In genomic region chr4:73051625-73052024, GRCh38 we compare ENCODE assay signal across 28 cellular contexts.
"Had no signal": no experiment of that assay in that cellular context is flagged by ENCODE, and none has a peak within 500 bp of the region (broad histone marks: within the 10 kb centered on the region; RNA-seq: fewer than 3 reads in every experiment).

No MANE protein-coding gene starts in this region.

- H3K27me3 ChIP-seq: neutrophil, pancreas, right lobe of liver, sigmoid colon, stomach, thyroid gland, tibial nerve, upper lobe of left lung, vagina had no signal

- H3K4me1 ChIP-seq: pancreas, psoas muscle, right lobe of liver, sigmoid colon, stomach, thyroid gland, vagina had no signal

- FAIRE-seq: pancreas, small intestine, urothelium cell line had no signal

- H3K27ac Mint-ChIP-seq: natural killer cell treated with Interleukin-12 subunit alpha and Interleukin-12 subunit beta and Interleukin-15 and Interleukin-18, amount 100 ng/mL, for 72 hours; nephron progenitor cell; progenitor cell of endocrine pancreas; stimulated activated effector memory CD8-positive, alpha-beta T cell treated with anti-CD3 and anti-CD28 coated beads, Interleukin-12 subunit alpha, Interleukin-12 subunit beta, amount 100 ng/mL, for 72 hours; stimulated activated naive B cell treated with anti-CD40 and anti-IgM and Interleukin-4, amounts not matched to agents 10 μg/mL and 1 μg/mL and 100 μg/mL, for 72 hours; stimulated activated naive CD8-positive, alpha-beta T cell treated with anti-CD3 and anti-CD28 coated beads, Interleukin-15, Interleukin-2, amounts not matched to agents 100 ng/mL and 50 ng/mL, for 24 hours had no signal

- H3K27me3 Mint-ChIP-seq: natural killer cell treated with Interleukin-12 subunit alpha and Interleukin-12 subunit beta and Interleukin-15 and Interleukin-18, amount 100 ng/mL, for 72 hours; progenitor cell of endocrine pancreas; stimulated activated naive B cell treated with anti-CD40 and anti-IgM and Interleukin-4, amounts not matched to agents 10 μg/mL and 1 μg/mL and 100 μg/mL, for 72 hours; stimulated activated naive CD8-positive, alpha-beta T cell treated with anti-CD3 and anti-CD28 coated beads, Interleukin-15, Interleukin-2, amounts not matched to agents 100 ng/mL and 50 ng/mL, for 24 hours had no signal

- H3K9me3 Mint-ChIP-seq: natural killer cell treated with Interleukin-12 subunit alpha and Interleukin-12 subunit beta and Interleukin-15 and Interleukin-18, amount 100 ng/mL, for 72 hours; nephron progenitor cell; neural crest cell; stimulated activated effector memory CD8-positive, alpha-beta T cell treated with anti-CD3 and anti-CD28 coated beads, Interleukin-12 subunit alpha, Interleukin-12 subunit beta, amount 100 ng/mL, for 72 hours; stimulated activated naive B cell treated with anti-CD40 and anti-IgM and Interleukin-4, amounts not matched to agents 10 μg/mL and 1 μg/mL and 100 μg/mL, for 72 hours; stimulated activated naive CD8-positive, alpha-beta T cell treated with anti-CD3 and anti-CD28 coated beads, Interleukin-15, Interleukin-2, amounts not matched to agents 100 ng/mL and 50 ng/mL, for 24 hours had no signal

- H3K4me3 ChIP-seq: pancreas, psoas muscle, right lobe of liver, sigmoid colon, stomach, thoracic aorta, thyroid gland, tibial nerve, upper lobe of left lung, vagina had no signal

- H3K4me3 Mint-ChIP-seq: natural killer cell treated with Interleukin-12 subunit alpha and Interleukin-12 subunit beta and Interleukin-15 and Interleukin-18, amount 100 ng/mL, for 72 hours; nephron progenitor cell; neural crest cell; stimulated activated effector memory CD8-positive, alpha-beta T cell treated with anti-CD3 and anti-CD28 coated beads, Interleukin-12 subunit alpha, Interleukin-12 subunit beta, amount 100 ng/mL, for 72 hours; stimulated activated naive B cell treated with anti-CD40 and anti-IgM and Interleukin-4, amounts not matched to agents 10 μg/mL and 1 μg/mL and 100 μg/mL, for 72 hours; stimulated activated naive CD8-positive, alpha-beta T cell treated with anti-CD3 and anti-CD28 coated beads, Interleukin-15, Interleukin-2, amounts not matched to agents 100 ng/mL and 50 ng/mL, for 24 hours had no signal

- H3K4me1 Mint-ChIP-seq: nephron progenitor cell had no signal

- DNase-seq: nephron progenitor cell; nucleus accumbens; pancreas; psoas muscle; right cardiac atrium; right lobe of liver; sigmoid colon; small intestine; stimulated activated CD4-positive, alpha-beta T cell treated with anti-CD3 and anti-CD28 coated beads, Interleukin-15, amount 100 ng/mL, for 24 hours; stimulated activated CD4-positive, alpha-beta T cell treated with anti-CD3 and anti-CD28 coated beads, Interleukin-2, amount 100 ng/mL, for 24 hours; stimulated activated CD4-positive, alpha-beta T cell treated with anti-CD3 and anti-CD28 coated beads, Interleukin-2, amount 100 ng/mL, for 48 hours; stimulated activated CD4-positive, alpha-beta T cell treated with anti-CD3 and anti-CD28 coated beads, Interleukin-4, amount 100 ng/mL, for 24 hours; stimulated activated naive B cell treated with anti-CD40 and anti-IgM and Interleukin-4, amounts not matched to agents 10 μg/mL and 1 μg/mL and 100 μg/mL, for 72 hours; stimulated activated naive CD4-positive, alpha-beta T cell treated with Interleukin-2 at 50 U/mL for 16 hours; stomach; thyroid gland; trophoblast cell had no signal

- H3K27ac ChIP-seq: neutrophil, pancreas, psoas muscle, right lobe of liver, sigmoid colon, stomach, thoracic aorta, thyroid gland, tibial nerve, upper lobe of left lung, vagina had no signal

- ATAC-seq: natural killer cell treated with Interleukin-12 subunit alpha and Interleukin-12 subunit beta and Interleukin-15 and Interleukin-18, amount 100 ng/mL, for 72 hours; pancreas; psoas muscle; right cardiac atrium; right lobe of liver; stimulated activated effector memory CD8-positive, alpha-beta T cell treated with anti-CD3 and anti-CD28 coated beads, Interleukin-12 subunit alpha, Interleukin-12 subunit beta, amount 100 ng/mL, for 72 hours; stimulated activated naive B cell treated with anti-CD40 and anti-IgM and Interleukin-4, amounts not matched to agents 10 μg/mL and 1 μg/mL and 100 μg/mL, for 72 hours had no signal
